8 cellular contexts compared by ENCODE assay signal in genomic region chr13:28718538-28719226, GRCh38. TPM values are rescaled to one million over a fixed set of nuclear protein-coding genes. Genes with fewer than 3 reads are reported as not detected.
DNase-seq lines count a peak whose midpoint lies in the region; ATAC-seq, FAIRE-seq and TF ChIP-seq lines count a peak whose summit lies in the region.

A gene with protein sequence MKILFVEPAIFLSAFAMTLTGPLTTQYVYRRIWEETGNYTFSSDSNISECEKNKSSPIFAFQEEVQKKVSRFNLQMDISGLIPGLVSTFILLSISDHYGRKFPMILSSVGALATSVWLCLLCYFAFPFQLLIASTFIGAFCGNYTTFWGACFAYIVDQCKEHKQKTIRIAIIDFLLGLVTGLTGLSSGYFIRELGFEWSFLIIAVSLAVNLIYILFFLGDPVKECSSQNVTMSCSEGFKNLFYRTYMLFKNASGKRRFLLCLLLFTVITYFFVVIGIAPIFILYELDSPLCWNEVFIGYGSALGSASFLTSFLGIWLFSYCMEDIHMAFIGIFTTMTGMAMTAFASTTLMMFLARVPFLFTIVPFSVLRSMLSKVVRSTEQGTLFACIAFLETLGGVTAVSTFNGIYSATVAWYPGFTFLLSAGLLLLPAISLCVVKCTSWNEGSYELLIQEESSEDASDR (minus strand): TSS chr13:28718970. CDS start chr13:28717998, 972 bp downstream.

- TF ChIP-seq CTCF in GM12875 (IDR thresholded peaks at IDR 0.05; ENCODE audit: borderline replicate concordance, insufficient read depth, low read depth, low read length) = no peak

- no peak for FAIRE-seq in urothelium cell line (lab: Jason Lieb, UNC)

- intact Hi-C loops in left ventricle myocardium superior (cut with micrococcal nuclease) = loop anchor here (2.0 kb wide), 1 partner anchor 34 kb away; no protein-coding TSS in a partner anchor

- peak; percentile 99 for ATAC-seq in HG02642 (IDR thresholded peaks at IDR 0.05; ENCODE audit: poor library complexity, unreplicated experiment)
- peak; percentile 99 for ATAC-seq in T-helper 17 cell
- peak; percentile 98 for ATAC-seq in left ventricle myocardium superior

- H3K4me3 ChIP-seq in GM12875 (ENCODE audit: low read depth, low read length) = peak within 1 kb of the TSS; percentile 95

- no peaks in the 10 kb centered on the region for H3K9me3 ChIP-seq in T-helper 17 cell (ENCODE audit: control insufficient read depth, low read length, poor library complexity, severe bottlenecking)

- peaks cover under 1% of the 10 kb centered on the region for H3K27me3 Mint-ChIP-seq in T-helper 17 cell

- peak within 1 kb of the TSS; percentile 90 for H3K27ac ChIP-seq in angular gyrus (ENCODE audit: low read depth, low read length)

- peaks cover 21% of the 10 kb centered on the region for H3K4me1 Mint-ChIP-seq in T-helper 17 cell

- peak within 1 kb of the TSS; percentile 92 for H3K27ac Mint-ChIP-seq in T-helper 17 cell

- DNase-seq in NCI-H128 (lab: John Stamatoyannopoulos, UW; ENCODE audit: unreplicated experiment) = peak; percentile 86
- peak; percentile 91 to 94 (median 93) for DNase-seq in T-helper 17 cell
- peak; percentile 100 for DNase-seq in left ventricle myocardium superior
- peak; percentile 97 for DNase-seq in pulmonary artery endothelial cell (ENCODE audit: low read depth, low spot score)
- peak; percentile 95 for DNase-seq in urothelium cell line (ENCODE audit: low spot score)

- no peaks in the 10 kb centered on the region for H3K36me3 Mint-ChIP-seq in T-helper 17 cell (ENCODE audit: low read depth)

- H3K4me3 Mint-ChIP-seq in T-helper 17 cell = peak within 1 kb of the TSS; percentile 98

RNA-seq across cellular contexts. Expression of the gene that starts here (rescaled TPM):
- total RNA-seq in T-helper 17 cell (10 to 100 TPM; 10.8 to 11.7 TPM), left ventricle myocardium superior (18.1 TPM), pulmonary artery endothelial cell (2.6 and 14.0 TPM in 2 replicates)

Comparison
In these comparisons a context has a peak if more than half of its experiments do, and no peak if none do; other contexts are left out.
1. Peak in every context shown above with its lines: DNase-seq, ATAC-seq, H3K4me3 ChIP-seq and H3K27ac ChIP-seq.